ENCODE assay signal across 1 cellular context in genomic region chr21:44982558-44983244, GRCh38.
TF ChIP-seq lines count a peak whose summit lies in the region.

No MANE protein-coding gene starts in this region.

TF ChIP-seq in HepG2, 621 proteins besides CTCF, POLR2A, EP300 and RAD21 (continues in another document):
- TF ChIP-seq BRD4 (CRISPR knock-in tag; IDR thresholded peaks at IDR 0.05) = peak; percentile 35; the same call in 1 of the 2 replicates
- TF ChIP-seq, protein P1, sequence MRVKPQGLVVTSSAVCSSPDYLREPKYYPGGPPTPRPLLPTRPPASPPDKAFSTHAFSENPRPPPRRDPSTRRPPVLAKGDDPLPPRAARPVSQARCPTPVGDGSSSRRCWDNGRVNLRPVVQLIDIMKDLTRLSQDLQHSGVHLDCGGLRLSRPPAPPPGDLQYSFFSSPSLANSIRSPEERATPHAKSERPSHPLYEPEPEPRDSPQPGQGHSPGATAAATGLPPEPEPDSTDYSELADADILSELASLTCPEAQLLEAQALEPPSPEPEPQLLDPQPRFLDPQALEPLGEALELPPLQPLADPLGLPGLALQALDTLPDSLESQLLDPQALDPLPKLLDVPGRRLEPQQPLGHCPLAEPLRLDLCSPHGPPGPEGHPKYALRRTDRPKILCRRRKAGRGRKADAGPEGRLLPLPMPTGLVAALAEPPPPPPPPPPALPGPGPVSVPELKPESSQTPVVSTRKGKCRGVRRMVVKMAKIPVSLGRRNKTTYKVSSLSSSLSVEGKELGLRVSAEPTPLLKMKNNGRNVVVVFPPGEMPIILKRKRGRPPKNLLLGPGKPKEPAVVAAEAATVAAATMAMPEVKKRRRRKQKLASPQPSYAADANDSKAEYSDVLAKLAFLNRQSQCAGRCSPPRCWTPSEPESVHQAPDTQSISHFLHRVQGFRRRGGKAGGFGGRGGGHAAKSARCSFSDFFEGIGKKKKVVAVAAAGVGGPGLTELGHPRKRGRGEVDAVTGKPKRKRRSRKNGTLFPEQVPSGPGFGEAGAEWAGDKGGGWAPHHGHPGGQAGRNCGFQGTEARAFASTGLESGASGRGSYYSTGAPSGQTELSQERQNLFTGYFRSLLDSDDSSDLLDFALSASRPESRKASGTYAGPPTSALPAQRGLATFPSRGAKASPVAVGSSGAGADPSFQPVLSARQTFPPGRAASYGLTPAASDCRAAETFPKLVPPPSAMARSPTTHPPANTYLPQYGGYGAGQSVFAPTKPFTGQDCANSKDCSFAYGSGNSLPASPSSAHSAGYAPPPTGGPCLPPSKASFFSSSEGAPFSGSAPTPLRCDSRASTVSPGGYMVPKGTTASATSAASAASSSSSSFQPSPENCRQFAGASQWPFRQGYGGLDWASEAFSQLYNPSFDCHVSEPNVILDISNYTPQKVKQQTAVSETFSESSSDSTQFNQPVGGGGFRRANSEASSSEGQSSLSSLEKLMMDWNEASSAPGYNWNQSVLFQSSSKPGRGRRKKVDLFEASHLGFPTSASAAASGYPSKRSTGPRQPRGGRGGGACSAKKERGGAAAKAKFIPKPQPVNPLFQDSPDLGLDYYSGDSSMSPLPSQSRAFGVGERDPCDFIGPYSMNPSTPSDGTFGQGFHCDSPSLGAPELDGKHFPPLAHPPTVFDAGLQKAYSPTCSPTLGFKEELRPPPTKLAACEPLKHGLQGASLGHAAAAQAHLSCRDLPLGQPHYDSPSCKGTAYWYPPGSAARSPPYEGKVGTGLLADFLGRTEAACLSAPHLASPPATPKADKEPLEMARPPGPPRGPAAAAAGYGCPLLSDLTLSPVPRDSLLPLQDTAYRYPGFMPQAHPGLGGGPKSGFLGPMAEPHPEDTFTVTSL (CRISPR knock-in tag; IDR thresholded peaks at IDR 0.05; ENCODE audit: borderline replicate concordance) = no peak
- peak; percentile 34 for TF ChIP-seq ZNF792 (CRISPR knock-in tag; IDR thresholded peaks at IDR 0.05)
- TF ChIP-seq, protein P2, sequence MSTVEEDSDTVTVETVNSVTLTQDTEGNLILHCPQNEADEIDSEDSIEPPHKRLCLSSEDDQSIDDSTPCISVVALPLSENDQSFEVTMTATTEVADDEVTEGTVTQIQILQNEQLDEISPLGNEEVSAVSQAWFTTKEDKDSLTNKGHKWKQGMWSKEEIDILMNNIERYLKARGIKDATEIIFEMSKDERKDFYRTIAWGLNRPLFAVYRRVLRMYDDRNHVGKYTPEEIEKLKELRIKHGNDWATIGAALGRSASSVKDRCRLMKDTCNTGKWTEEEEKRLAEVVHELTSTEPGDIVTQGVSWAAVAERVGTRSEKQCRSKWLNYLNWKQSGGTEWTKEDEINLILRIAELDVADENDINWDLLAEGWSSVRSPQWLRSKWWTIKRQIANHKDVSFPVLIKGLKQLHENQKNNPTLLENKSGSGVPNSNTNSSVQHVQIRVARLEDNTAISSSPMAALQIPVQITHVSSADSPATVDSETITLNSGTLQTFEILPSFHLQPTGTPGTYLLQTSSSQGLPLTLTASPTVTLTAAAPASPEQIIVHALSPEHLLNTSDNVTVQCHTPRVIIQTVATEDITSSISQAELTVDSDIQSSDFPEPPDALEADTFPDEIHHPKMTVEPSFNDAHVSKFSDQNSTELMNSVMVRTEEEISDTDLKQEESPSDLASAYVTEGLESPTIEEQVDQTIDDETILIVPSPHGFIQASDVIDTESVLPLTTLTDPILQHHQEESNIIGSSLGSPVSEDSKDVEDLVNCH (CRISPR knock-in tag; IDR thresholded peaks at IDR 0.05) = no peak
- TF ChIP-seq NR2C2 (CRISPR knock-in tag; IDR thresholded peaks at IDR 0.05; ENCODE audit: borderline replicate concordance) = 0 out of 2 replicates have a peak, but pooled peaks have one; percentile 28
- TF ChIP-seq GABPB1 (CRISPR knock-in tag; IDR thresholded peaks at IDR 0.05) = peak; percentile 32; the same call in 1 of the 2 replicates
- TF ChIP-seq TCF7 (IDR thresholded peaks at IDR 0.05; ENCODE audit: low read depth) = peak; percentile 62; the same call in 1 of the 2 replicates
- TF ChIP-seq ZNF180 (CRISPR knock-in tag; IDR thresholded peaks at IDR 0.05; ENCODE audit: borderline replicate concordance, low read depth) = no peak
- peak; percentile 68 for TF ChIP-seq HOXA3 (CRISPR knock-in tag; IDR thresholded peaks at IDR 0.05)
- peak; percentile 64 for TF ChIP-seq ESRRA (CRISPR knock-in tag; IDR thresholded peaks at IDR 0.05; ENCODE audit: low read depth)
- TF ChIP-seq ZBTB7B (CRISPR knock-in tag; IDR thresholded peaks at IDR 0.05) = peak; percentile 91
- TF ChIP-seq NCOA2 (CRISPR knock-in tag; IDR thresholded peaks at IDR 0.05) = peak; percentile 41; the same call in 1 of the 2 replicates
- TF ChIP-seq, protein P3, sequence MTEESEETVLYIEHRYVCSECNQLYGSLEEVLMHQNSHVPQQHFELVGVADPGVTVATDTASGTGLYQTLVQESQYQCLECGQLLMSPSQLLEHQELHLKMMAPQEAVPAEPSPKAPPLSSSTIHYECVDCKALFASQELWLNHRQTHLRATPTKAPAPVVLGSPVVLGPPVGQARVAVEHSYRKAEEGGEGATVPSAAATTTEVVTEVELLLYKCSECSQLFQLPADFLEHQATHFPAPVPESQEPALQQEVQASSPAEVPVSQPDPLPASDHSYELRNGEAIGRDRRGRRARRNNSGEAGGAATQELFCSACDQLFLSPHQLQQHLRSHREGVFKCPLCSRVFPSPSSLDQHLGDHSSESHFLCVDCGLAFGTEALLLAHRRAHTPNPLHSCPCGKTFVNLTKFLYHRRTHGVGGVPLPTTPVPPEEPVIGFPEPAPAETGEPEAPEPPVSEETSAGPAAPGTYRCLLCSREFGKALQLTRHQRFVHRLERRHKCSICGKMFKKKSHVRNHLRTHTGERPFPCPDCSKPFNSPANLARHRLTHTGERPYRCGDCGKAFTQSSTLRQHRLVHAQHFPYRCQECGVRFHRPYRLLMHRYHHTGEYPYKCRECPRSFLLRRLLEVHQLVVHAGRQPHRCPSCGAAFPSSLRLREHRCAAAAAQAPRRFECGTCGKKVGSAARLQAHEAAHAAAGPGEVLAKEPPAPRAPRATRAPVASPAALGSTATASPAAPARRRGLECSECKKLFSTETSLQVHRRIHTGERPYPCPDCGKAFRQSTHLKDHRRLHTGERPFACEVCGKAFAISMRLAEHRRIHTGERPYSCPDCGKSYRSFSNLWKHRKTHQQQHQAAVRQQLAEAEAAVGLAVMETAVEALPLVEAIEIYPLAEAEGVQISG (CRISPR knock-in tag; IDR thresholded peaks at IDR 0.05) = peak; percentile 48; the same call in 1 of the 2 replicates
- TF ChIP-seq NRL (CRISPR knock-in tag; IDR thresholded peaks at IDR 0.05; ENCODE audit: borderline replicate concordance) = peak; percentile 85; the same call in 1 of the 2 replicates
- no peak; the same call in 1 of the 2 replicates for TF ChIP-seq MAZ (IDR thresholded peaks at IDR 0.05; ENCODE audit: borderline replicate concordance, low read depth, low read length)
- peak; percentile 30; the same call in 1 of the 2 replicates for TF ChIP-seq MAZ (CRISPR knock-in tag; IDR thresholded peaks at IDR 0.05; ENCODE audit: low read depth)
- TF ChIP-seq, protein P4, sequence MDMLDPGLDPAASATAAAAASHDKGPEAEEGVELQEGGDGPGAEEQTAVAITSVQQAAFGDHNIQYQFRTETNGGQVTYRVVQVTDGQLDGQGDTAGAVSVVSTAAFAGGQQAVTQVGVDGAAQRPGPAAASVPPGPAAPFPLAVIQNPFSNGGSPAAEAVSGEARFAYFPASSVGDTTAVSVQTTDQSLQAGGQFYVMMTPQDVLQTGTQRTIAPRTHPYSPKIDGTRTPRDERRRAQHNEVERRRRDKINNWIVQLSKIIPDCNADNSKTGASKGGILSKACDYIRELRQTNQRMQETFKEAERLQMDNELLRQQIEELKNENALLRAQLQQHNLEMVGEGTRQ (IDR thresholded peaks at IDR 0.05; ENCODE audit: low read depth, low read length) = no peak
- TF ChIP-seq, protein P4 (CRISPR knock-in tag; IDR thresholded peaks at IDR 0.05; ENCODE audit: borderline replicate concordance) = peak; percentile 21; the same call in 1 of the 2 replicates
- 0 out of 2 replicates have a peak, but pooled peaks have one; percentile 37 for TF ChIP-seq ZNF280D (CRISPR knock-in tag; IDR thresholded peaks at IDR 0.05)
- TF ChIP-seq TEAD3 (CRISPR knock-in tag; optimal IDR thresholded peaks at IDR 0.05; ENCODE audit: borderline replicate concordance) = peak; percentile 79
- TF ChIP-seq JUN (CRISPR knock-in tag; IDR thresholded peaks at IDR 0.05) = 0 out of 2 replicates have a peak, but pooled peaks have one; percentile 46
- TF ChIP-seq ZNF646 (CRISPR knock-in tag; IDR thresholded peaks at IDR 0.05) = no peak
- peak; percentile 74 for TF ChIP-seq KDM2A (CRISPR knock-in tag; IDR thresholded peaks at IDR 0.05; ENCODE audit: borderline replicate concordance, low read depth)
- TF ChIP-seq TCF12 (IDR thresholded peaks at IDR 0.05) = no peak
- TF ChIP-seq TCF12 (CRISPR knock-in tag; IDR thresholded peaks at IDR 0.05) = no peak
- no peak for TF ChIP-seq ZNF3 (CRISPR knock-in tag; IDR thresholded peaks at IDR 0.05)
- TF ChIP-seq RNF219 (CRISPR knock-in tag; IDR thresholded peaks at IDR 0.05) = no peak
- TF ChIP-seq HNRNPLL (IDR thresholded peaks at IDR 0.05; ENCODE audit: low read depth, low read length, poor library complexity, severe bottlenecking) = peak; percentile 42
- TF ChIP-seq ZNF605 (CRISPR knock-in tag; IDR thresholded peaks at IDR 0.05) = 0 out of 2 replicates have a peak, but pooled peaks have one; percentile 30
